ENCODE assay signal across 11 cellular contexts in genomic region chr11:34346551-34346950, GRCh38. TPM values are rescaled to one million over a fixed set of nuclear protein-coding genes. Genes with fewer than 3 reads are reported as not detected.
DNase-seq lines count a peak whose midpoint lies in the region; FAIRE-seq and TF ChIP-seq lines count a peak whose summit lies in the region.
"Had no signal": no experiment of that assay in that cellular context is flagged by ENCODE, and none has a peak within 500 bp of the region (broad histone marks: within the 10 kb centered on the region; RNA-seq: fewer than 3 reads in every experiment).

No MANE protein-coding gene starts in this region.

- DNase-seq in HCEC 1CT (peak; percentile 44), MCF 10A (ENCODE audit: unreplicated experiment) (peak; percentile 49), kidney (no peak), stomach (no peak), NCI-H2107 (lab: John Stamatoyannopoulos, UW) (no peak), NCI-H82 treated with DMSO at 0.1 percent for 48 hours (lab: John Stamatoyannopoulos, UW; ENCODE audit: unreplicated experiment) (no peak), SKM-1 (lab: John Stamatoyannopoulos, UW; ENCODE audit: unreplicated experiment) (no peak)
- DNase-seq in activated effector memory CD4-positive, alpha-beta T cell treated with anti-CD3 and anti-CD28 coated beads, Interleukin-2, amount 50 U/mL, for 16 hours: no peak
- DNase-seq: NCI-H69, spleen, T-helper 1 cell had no signal

- H3K36me3 ChIP-seq in kidney (ENCODE audit: control insufficient read depth in 1 of 2, insufficient read depth in 2 of 2, low read length in 2 of 2) (no peaks in the 10 kb centered on the region), stomach (no peaks in the 10 kb centered on the region)
- H3K36me3 ChIP-seq: spleen had no signal

- H3K4me3 Mint-ChIP-seq in MCF 10A (ENCODE audit: unreplicated experiment): no peak overlapping the region

- no peaks in the 10 kb centered on the region for H3K9me3 Mint-ChIP-seq in MCF 10A (ENCODE audit: unreplicated experiment)

- no peaks in the 10 kb centered on the region for H3K27me3 Mint-ChIP-seq in MCF 10A (ENCODE audit: insufficient read depth, unreplicated experiment)

- no peak overlapping the region for H3K27ac Mint-ChIP-seq in MCF 10A (ENCODE audit: low read depth, unreplicated experiment)

- peak overlapping the region; percentile 32 to 85 for H3K27ac ChIP-seq in kidney (ENCODE audit: low read depth in 2 of 2, low read length in 2 of 2)
- H3K27ac ChIP-seq in stomach: peak overlapping the region in 4 of 5 donors; percentile 26 to 56 (median 43)
- H3K27ac ChIP-seq: spleen had no signal

- peaks cover 25% of the 10 kb centered on the region for H3K4me1 Mint-ChIP-seq in MCF 10A (ENCODE audit: insufficient read depth, unreplicated experiment)

- no peak for FAIRE-seq in kidney (lab: Jason Lieb, UNC)

- no peak for TF ChIP-seq EP300 in stomach (IDR thresholded peaks at IDR 0.05)

- WGBS in stomach, 5 donors: 61 to 80% (median 78%) methylated on average over 6 of the region's 6 CpGs

- H3K9me3 ChIP-seq in kidney (ENCODE audit: control insufficient read depth in 1 of 2, low read length in 2 of 2) (no peaks in the 10 kb centered on the region), stomach (no peaks in the 10 kb centered on the region)
- H3K9me3 ChIP-seq: spleen had no signal

- H3K4me3 ChIP-seq in kidney (ENCODE audit: low read length in 2 of 2) (no peak overlapping the region), stomach (no peak overlapping the region)
- H3K4me3 ChIP-seq: spleen had no signal

- TF ChIP-seq CTCF in MCF 10A (IDR thresholded peaks at IDR 0.05; ENCODE audit: unreplicated experiment) (no peak), kidney (IDR thresholded peaks at IDR 0.05; ENCODE audit: borderline replicate concordance, extremely low read depth, insufficient read depth) (no peak), stomach (IDR thresholded peaks at IDR 0.05) (no peak)

- no TSS peak for BruUV-seq in MCF 10A (replicated peaks; lab: Mats Ljungman, UMichigan)

- CTCF ChIA-PET in MCF 10A (lab: Yijun Ruan, JAX): interaction anchor here (0.5 to 5.9 kb wide), 5 partner anchors 11 to 172 kb away, joined by 3 to 37 read pairs (median 3); partner anchors contain the start of gene ABTB2

- H3K9ac ChIP-seq in kidney (ENCODE audit: low read length in 2 of 2): no peak overlapping the region

- TF ChIP-seq POLR2A in stomach (IDR thresholded peaks at IDR 0.05): no peak

- H3K27me3 ChIP-seq in stomach: no peaks in the 10 kb centered on the region

- intact Hi-C loops in MCF 10A (cut with micrococcal nuclease) (no loop called here), kidney (cut with DNase I) (no loop called here), stomach (cut with DNase I; ENCODE audit: low total_unique reads) (no loop called here)

- POLR2A ChIA-PET in MCF 10A (lab: Yijun Ruan, JAX): interaction anchor here (0.6 to 1.3 kb wide), 4 partner anchors 117 to 571 kb away, joined by 3 to 4 read pairs (median 3); no protein-coding TSS in a partner anchor

- H3K4me1 ChIP-seq in kidney (ENCODE audit: control insufficient read depth in 1 of 2, insufficient read depth in 1 of 2, low read depth in 1 of 2, low read length in 2 of 2) (peaks cover 19 to 27% of the 10 kb centered on the region in 2 donors), stomach (peaks cover 13 to 66% (median 41%) of the 10 kb centered on the region in 4 donors)

- no peaks in the 10 kb centered on the region for H3K36me3 Mint-ChIP-seq in MCF 10A (ENCODE audit: insufficient read depth, unreplicated experiment)

RNA-seq across cellular contexts. Expression of gene ABTB2, which starts 11.3 kb away (rescaled TPM):
- 2.9 and 3.1 TPM in 2 replicates for total RNA-seq in MCF 10A (2022)
- total RNA-seq in kidney: 22.1 TPM
- polyA plus RNA-seq in kidney (ENCODE audit: insufficient read depth, low read depth, low replicate concordance): 7.6 TPM
- 10 to 100 TPM in 2 of 5 donors, 1 to 10 TPM in 2, under 1 TPM in 1; 0.58 to 12.7 (median 6.4) TPM for total RNA-seq in stomach
- polyA plus RNA-seq in stomach: 1 to 10 TPM; 1.2 to 2.0 (median 1.9) TPM

Comparison
In these comparisons a context has a peak if more than half of its experiments do, and no peak if none do; other contexts are left out.
1. DNase-seq: peak in HCEC 1CT (single experiment) and MCF 10A (single experiment); none in kidney (single experiment), stomach (single experiment), NCI-H2107 (single experiment), NCI-H82 treated with DMSO at 0.1 percent for 48 hours (single experiment), activated effector memory CD4-positive, alpha-beta T cell treated with anti-CD3 and anti-CD28 coated beads, Interleukin-2, amount 50 U/mL, for 16 hours (single experiment) and SKM-1 (single experiment).